13 cellular contexts compared by ENCODE assay signal in the genomic region with DNA sequence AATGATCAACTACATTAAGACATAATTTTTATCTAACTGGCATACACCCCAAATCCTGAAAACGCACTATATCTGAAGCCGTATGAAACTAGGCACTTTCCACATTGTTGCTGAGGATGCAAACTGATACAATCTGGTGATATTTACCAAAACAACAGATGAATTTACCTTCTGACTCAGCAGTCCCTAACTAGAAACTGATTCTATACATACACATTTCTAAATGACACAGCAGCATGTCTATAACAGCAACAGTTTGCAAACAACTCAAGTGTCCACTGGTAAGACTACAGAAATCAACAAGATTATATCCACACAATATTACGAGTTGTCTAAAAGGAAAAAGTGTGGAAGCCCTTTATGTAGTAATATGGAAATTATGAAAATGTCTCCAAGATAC. TPM values are rescaled to one million over a fixed set of nuclear protein-coding genes. Genes with fewer than 3 reads are reported as not detected.
A peak's percentile ranks its signal among the peaks of the same experiment; 100 is the strongest.
DNase-seq lines count a peak whose midpoint lies in the region; ATAC-seq lines count a peak whose summit lies in the region.
"Had no signal": no experiment of that assay in that cellular context is flagged by ENCODE, and none has a peak within 500 bp of the region (broad histone marks: within the 10 kb centered on the region; RNA-seq: fewer than 3 reads in every experiment).

No MANE protein-coding gene starts in this region.

- H3K27ac Mint-ChIP-seq in activated T-helper 1 cell treated with anti-CD3 and anti-CD28 coated beads, Interleukin-12 subunit alpha, Interleukin-12 subunit beta, Interleukin-2, Interleukin-4 antibody, amounts not matched to agents 30 ng/mL and 10 ng/mL and 1 ng/mL, durations not matched to agents 14 hours and 24 hours and 36 hours: peak overlapping the region; percentile 56
- H3K27ac Mint-ChIP-seq: CD14-positive monocyte had no signal

- peaks cover 17% of the 10 kb centered on the region for H3K4me1 Mint-ChIP-seq in activated T-helper 1 cell treated with anti-CD3 and anti-CD28 coated beads, Interleukin-12 subunit alpha, Interleukin-12 subunit beta, Interleukin-2, Interleukin-4 antibody, amounts not matched to agents 30 ng/mL and 10 ng/mL and 1 ng/mL, durations not matched to agents 14 hours and 24 hours and 36 hours (ENCODE audit: low read depth)
- H3K4me1 Mint-ChIP-seq: CD14-positive monocyte, neural crest cell had no signal

- H3K9me3 Mint-ChIP-seq in activated T-helper 1 cell treated with anti-CD3 and anti-CD28 coated beads, Interleukin-12 subunit alpha, Interleukin-12 subunit beta, Interleukin-2, Interleukin-4 antibody, amounts not matched to agents 30 ng/mL and 10 ng/mL and 1 ng/mL, durations not matched to agents 14 hours and 24 hours and 36 hours: no peaks in the 10 kb centered on the region
- H3K9me3 Mint-ChIP-seq: CD14-positive monocyte, neural crest cell had no signal

- no peaks in the 10 kb centered on the region for H3K27me3 Mint-ChIP-seq in activated T-helper 1 cell treated with anti-CD3 and anti-CD28 coated beads, Interleukin-12 subunit alpha, Interleukin-12 subunit beta, Interleukin-2, Interleukin-4 antibody, amounts not matched to agents 30 ng/mL and 10 ng/mL and 1 ng/mL, durations not matched to agents 14 hours and 24 hours and 36 hours (ENCODE audit: insufficient read depth)

- peaks cover 46% of the 10 kb centered on the region for H3K36me3 Mint-ChIP-seq in activated T-helper 1 cell treated with anti-CD3 and anti-CD28 coated beads, Interleukin-12 subunit alpha, Interleukin-12 subunit beta, Interleukin-2, Interleukin-4 antibody, amounts not matched to agents 30 ng/mL and 10 ng/mL and 1 ng/mL, durations not matched to agents 14 hours and 24 hours and 36 hours (ENCODE audit: low read depth)

- ATAC-seq in GM18511 (IDR thresholded peaks at IDR 0.05; ENCODE audit: unreplicated experiment) (peak; percentile 69), GM21390 (IDR thresholded peaks at IDR 0.05; ENCODE audit: unreplicated experiment) (peak; percentile 63), HG03039 (IDR thresholded peaks at IDR 0.05; ENCODE audit: unreplicated experiment) (peak; percentile 78), HG02970 (IDR thresholded peaks at IDR 0.05; ENCODE audit: low FRiP score, unreplicated experiment) (no peak), left colon (no peak), HG02571 (IDR thresholded peaks at IDR 0.05; ENCODE audit: unreplicated experiment) (no peak)
- ATAC-seq: lower lobe of right lung had no signal

- intact Hi-C loops in activated T-helper 1 cell treated with anti-CD3 and anti-CD28 coated beads, Interleukin-12 subunit alpha, Interleukin-12 subunit beta, Interleukin-2, Interleukin-4 antibody, amounts not matched to agents 30 ng/mL and 10 ng/mL and 1 ng/mL, durations not matched to agents 14 hours and 24 hours and 36 hours (cut with micrococcal nuclease): loop anchor here (2.0 to 10.0 kb wide), 3 partner anchors 13 to 1331 kb away; partner anchors contain the start of gene GABPB1
- intact Hi-C loops in left colon (cut with DNase I, micrococcal nuclease): no loop called here

- no peak for DNase-seq in activated T-helper 1 cell treated with anti-CD3 and anti-CD28 coated beads, Interleukin-12 subunit alpha, Interleukin-12 subunit beta, Interleukin-2, Interleukin-4 antibody, amounts not matched to agents 30 ng/mL and 10 ng/mL and 1 ng/mL, durations not matched to agents 14 hours and 24 hours and 36 hours (ENCODE audit: low spot score)
- no peak for DNase-seq in left colon
- DNase-seq in activated CD8-positive, alpha-beta memory T cell treated with anti-CD3 and anti-CD28 coated beads, Interleukin-2, amount 50 U/mL, for 4 hours: no peak
- DNase-seq: adrenal gland; lower lobe of right lung; NK-92 treated with Interleukin-12 subunit alpha and Interleukin-12 subunit beta, amount 100 ng/mL, for 24 hours had no signal

- H3K4me3 Mint-ChIP-seq in activated T-helper 1 cell treated with anti-CD3 and anti-CD28 coated beads, Interleukin-12 subunit alpha, Interleukin-12 subunit beta, Interleukin-2, Interleukin-4 antibody, amounts not matched to agents 30 ng/mL and 10 ng/mL and 1 ng/mL, durations not matched to agents 14 hours and 24 hours and 36 hours: no peak overlapping the region
- H3K4me3 Mint-ChIP-seq: CD14-positive monocyte, neural crest cell had no signal

RNA-seq across cellular contexts. Expression of gene SECISBP2L, which starts 22.9 kb away (rescaled TPM):
- 38.0 and 44.8 TPM in 2 replicates for total RNA-seq in activated T-helper 1 cell treated with anti-CD3 and anti-CD28 coated beads, Interleukin-12 subunit alpha, Interleukin-12 subunit beta, Interleukin-2, Interleukin-4 antibody, amounts not matched to agents 30 ng/mL and 10 ng/mL and 1 ng/mL, durations not matched to agents 14 hours and 24 hours and 36 hours
- total RNA-seq in left colon: 10 to 100 TPM; 40.9 to 48.5 TPM

RNA-seq across cellular contexts. Expression of gene SHC4, which starts 59.6 kb away (rescaled TPM):
- 25.7 and 26.4 TPM in 2 replicates for total RNA-seq in activated T-helper 1 cell treated with anti-CD3 and anti-CD28 coated beads, Interleukin-12 subunit alpha, Interleukin-12 subunit beta, Interleukin-2, Interleukin-4 antibody, amounts not matched to agents 30 ng/mL and 10 ng/mL and 1 ng/mL, durations not matched to agents 14 hours and 24 hours and 36 hours
- total RNA-seq in left colon: under 1 TPM; 0.24 to 0.81 TPM

Comparison
In these comparisons a context has a peak if more than half of its experiments do, and no peak if none do; other contexts are left out.
1. ATAC-seq: peak in GM18511 (single experiment), GM21390 (single experiment) and HG03039 (single experiment); none in HG02970 (single experiment), left colon (single experiment) and HG02571 (single experiment).
2. RNA of gene SHC4, which starts 59.6 kb away (total RNA-seq): 25.7 to 26.4 TPM in activated T-helper 1 cell treated with anti-CD3 and anti-CD28 coated beads, Interleukin-12 subunit alpha, Interleukin-12 subunit beta, Interleukin-2, Interleukin-4 antibody, amounts not matched to agents 30 ng/mL and 10 ng/mL and 1 ng/mL, durations not matched to agents 14 hours and 24 hours and 36 hours; 0.24 to 0.81 TPM in left colon; every median in the first group is over 10 times any median in the second.